8 cellular contexts compared by ENCODE assay signal in genomic region chr6:42402184-42402583, GRCh38. TPM values are rescaled to one million over a fixed set of nuclear protein-coding genes. Genes with fewer than 3 reads are reported as not detected.
A peak's percentile ranks its signal among the peaks of the same experiment; 100 is the strongest.
DNase-seq lines count a peak whose midpoint lies in the region; ATAC-seq and TF ChIP-seq lines count a peak whose summit lies in the region.

No MANE protein-coding gene starts in this region.

- peaks cover 11% of the 10 kb centered on the region for H3K36me3 Mint-ChIP-seq in activated CD4-positive, alpha-beta memory T cell treated with anti-CD3 and anti-CD28 coated beads for 36 hours
- peaks cover 5% of the 10 kb centered on the region for H3K36me3 Mint-ChIP-seq in glutamatergic neuron (ENCODE audit: unreplicated experiment)

- peak; percentile 94 for ATAC-seq in GM18868 (IDR thresholded peaks at IDR 0.05; ENCODE audit: unreplicated experiment)
- ATAC-seq in HG03060 (IDR thresholded peaks at IDR 0.05; ENCODE audit: low read depth, unreplicated experiment) = peak; percentile 64

- H3K4me1 Mint-ChIP-seq in activated CD4-positive, alpha-beta memory T cell treated with anti-CD3 and anti-CD28 coated beads for 36 hours (ENCODE audit: low read depth) = peaks cover 81% of the 10 kb centered on the region
- H3K4me1 Mint-ChIP-seq in glutamatergic neuron (ENCODE audit: low read depth, unreplicated experiment) = peaks cover 25% of the 10 kb centered on the region

- no peaks in the 10 kb centered on the region for H3K9me3 Mint-ChIP-seq in activated CD4-positive, alpha-beta memory T cell treated with anti-CD3 and anti-CD28 coated beads for 36 hours
- peaks cover 14% of the 10 kb centered on the region for H3K9me3 Mint-ChIP-seq in glutamatergic neuron (ENCODE audit: unreplicated experiment)

- peak; percentile 85 for DNase-seq in activated CD4-positive, alpha-beta memory T cell treated with anti-CD3 and anti-CD28 coated beads for 36 hours
- DNase-seq in islet precursor cell (peak; percentile 46), NCI-H146 (lab: John Stamatoyannopoulos, UW) (no peak), NCI-H510A treated with DMSO at 0.1 percent for 48 hours (lab: John Stamatoyannopoulos, UW) (no peak), glutamatergic neuron (no peak), DMS79 treated with DMSO at 0.1 percent for 48 hours (lab: John Stamatoyannopoulos, UW) (no peak)

- no peak for TF ChIP-seq CTCF in glutamatergic neuron (IDR thresholded peaks at IDR 0.05; ENCODE audit: partially characterized antibody, unreplicated experiment)

- H3K27me3 Mint-ChIP-seq in activated CD4-positive, alpha-beta memory T cell treated with anti-CD3 and anti-CD28 coated beads for 36 hours = no peaks in the 10 kb centered on the region
- H3K27me3 Mint-ChIP-seq in glutamatergic neuron (ENCODE audit: unreplicated experiment) = peaks cover 3% of the 10 kb centered on the region

- POLR2A ChIA-PET in activated CD4-positive, alpha-beta memory T cell treated with anti-CD3 and anti-CD28 coated beads for 36 hours (lab: Charles Lee) = interaction anchor here (0.6 to 5.2 kb wide), 15 partner anchors 12 to 119 kb away, joined by 3 to 69 read pairs (median 4); partner anchors contain the start of gene TRERF1

- CTCF ChIA-PET in activated CD4-positive, alpha-beta memory T cell treated with anti-CD3 and anti-CD28 coated beads for 36 hours (lab: Charles Lee) = interaction anchor here (0.7 to 3.6 kb wide), 12 partner anchors 10 to 149 kb away, joined by 3 to 23 read pairs (median 4); no protein-coding TSS in a partner anchor

- H3K4me3 Mint-ChIP-seq in activated CD4-positive, alpha-beta memory T cell treated with anti-CD3 and anti-CD28 coated beads for 36 hours = no peak overlapping the region
- no peak overlapping the region for H3K4me3 Mint-ChIP-seq in glutamatergic neuron (ENCODE audit: unreplicated experiment)

- peak overlapping the region; percentile 76 for H3K27ac Mint-ChIP-seq in activated CD4-positive, alpha-beta memory T cell treated with anti-CD3 and anti-CD28 coated beads for 36 hours
- H3K27ac Mint-ChIP-seq in glutamatergic neuron (ENCODE audit: unreplicated experiment) = no peak overlapping the region

- intact Hi-C loops in activated CD4-positive, alpha-beta memory T cell treated with anti-CD3 and anti-CD28 coated beads for 36 hours (cut with micrococcal nuclease) = loop anchor here (1.0 to 5.0 kb wide), 4 partner anchors 12 to 120 kb away; partner anchors contain the start of gene TRERF1

RNA-seq across cellular contexts. Expression of gene TRERF1, which starts 49.5 kb away (rescaled TPM):
- 10 to 100 TPM; 16.3 to 16.7 TPM for total RNA-seq in activated CD4-positive, alpha-beta memory T cell treated with anti-CD3 and anti-CD28 coated beads for 36 hours
- total RNA-seq in glutamatergic neuron (ENCODE audit: unreplicated experiment) = 12.8 TPM

Comparison
In these comparisons a context has a peak if more than half of its experiments do, and no peak if none do; other contexts are left out.
1. DNase-seq: peak in activated CD4-positive, alpha-beta memory T cell treated with anti-CD3 and anti-CD28 coated beads for 36 hours (single experiment) and islet precursor cell (single experiment); none in NCI-H146 (single experiment), NCI-H510A treated with DMSO at 0.1 percent for 48 hours (single experiment), glutamatergic neuron (single experiment) and DMS79 treated with DMSO at 0.1 percent for 48 hours (single experiment).